ENCODE assay signal across 1 cellular context in genomic region chr6:105849741-105850140, GRCh38.
TF ChIP-seq lines count a peak whose summit lies in the region.

No MANE protein-coding gene starts in this region.

TF ChIP-seq in IMR-90, 13 proteins besides CTCF, POLR2A, EP300 and RAD21:
- no peak for TF ChIP-seq BHLHE40 (IDR thresholded peaks at IDR 0.05; ENCODE audit: low read depth, low read length)
- no peak for TF ChIP-seq MAZ (IDR thresholded peaks at IDR 0.05; ENCODE audit: borderline replicate concordance, low read depth, low read length)
- no peak for TF ChIP-seq FOS (IDR thresholded peaks at IDR 0.05; ENCODE audit: low read depth, low read length)
- no peak for TF ChIP-seq CHD1 (IDR thresholded peaks at IDR 0.05; ENCODE audit: low read depth, low read length)
- no peak for TF ChIP-seq SMC3 (IDR thresholded peaks at IDR 0.05; ENCODE audit: low read depth, low read length)
